ENCODE assay signal across 23 cellular contexts in genomic region chr9:98865284-98865683, GRCh38. TPM values are rescaled to one million over a fixed set of nuclear protein-coding genes. Genes with fewer than 3 reads are reported as not detected.
DNase-seq lines count a peak whose midpoint lies in the region; ATAC-seq, FAIRE-seq and TF ChIP-seq lines count a peak whose summit lies in the region.
"Had no signal": no experiment of that assay in that cellular context is flagged by ENCODE, and none has a peak within 500 bp of the region (broad histone marks: within the 10 kb centered on the region; RNA-seq: fewer than 3 reads in every experiment).

No MANE protein-coding gene starts in this region.

- TF ChIP-seq CTCF in nephron (IDR thresholded peaks at IDR 0.05; ENCODE audit: unreplicated experiment in 3 of 3) (no peak), suprapubic skin (IDR thresholded peaks at IDR 0.05) (no peak)

- no peak for FAIRE-seq in GM12891 (lab: Jason Lieb, UNC)
- FAIRE-seq: GM12892, H1, HTR-8/SVneo had no signal

- no peak for ATAC-seq in Right ventricle myocardium superior (ENCODE audit: poor library complexity)
- ATAC-seq: CD8-positive, alpha-beta T cell; HCT116 had no signal

- TF ChIP-seq POLR2A in suprapubic skin (IDR thresholded peaks at IDR 0.05) (no peak), GM12891 (IDR thresholded peaks at IDR 0.05; ENCODE audit: low read depth, low read length) (no peak)

- no peaks in the 10 kb centered on the region for H3K36me3 Mint-ChIP-seq in nephron (ENCODE audit: low read depth)
- H3K36me3 Mint-ChIP-seq: CD8-positive, alpha-beta T cell had no signal

- no peak for TF ChIP-seq EP300 in suprapubic skin (IDR thresholded peaks at IDR 0.05)

- DNase-seq in cardiac septum (ENCODE audit: low spot score), result peak; percentile 5
- no peak for DNase-seq in Right ventricle myocardium superior
- no peak for DNase-seq in adipocyte (ENCODE audit: low read depth)
- DNase-seq in suprapubic skin (ENCODE audit: low spot score in 2 of 2), result no peak
- DNase-seq in GM12891 (ENCODE audit: insufficient read length, low spot score), result no peak
- no peak for DNase-seq in stimulated activated naive CD4-positive, alpha-beta T cell treated with Interleukin-2 at 50 U/mL for 16 hours (lab: John Stamatoyannopoulos, UW)
- no peak for DNase-seq in cerebellar nuclear complex (lab: John Stamatoyannopoulos, UW)
- DNase-seq: ACHN; C1 segment of cervical spinal cord; CD8-positive, alpha-beta T cell; DND-41; NCI-H1105; NCI-H146; NCI-H2029; NCI-H226; NCI-H510A treated with DMSO at 0.1 percent for 48 hours; Peyer's patch had no signal

- peaks cover 4% of the 10 kb centered on the region for H3K9me3 ChIP-seq in adipocyte (ENCODE audit: control insufficient read depth, low read length)
- no peaks in the 10 kb centered on the region for H3K9me3 ChIP-seq in suprapubic skin
- H3K9me3 ChIP-seq: Peyer's patch had no signal

- H3K9ac ChIP-seq in adipocyte (ENCODE audit: low read length), result peak overlapping the region; percentile 57

- 79% methylated on average over 3 of the region's 3 CpGs for WGBS in suprapubic skin

- no peaks in the 10 kb centered on the region for H3K27me3 ChIP-seq in adipocyte (replicated peaks; ENCODE audit: control insufficient read depth, insufficient read depth, low read length)
- H3K27me3 ChIP-seq in suprapubic skin, result no peaks in the 10 kb centered on the region
- H3K27me3 ChIP-seq: Peyer's patch had no signal

- H3K27me3 Mint-ChIP-seq in nephron (ENCODE audit: low read depth), result no peaks in the 10 kb centered on the region

- peak overlapping the region; percentile 31 for H3K27ac ChIP-seq in suprapubic skin
- H3K27ac ChIP-seq: 22Rv1 had no signal

- H3K9me3 Mint-ChIP-seq in nephron, result no peaks in the 10 kb centered on the region
- H3K9me3 Mint-ChIP-seq: CD8-positive, alpha-beta T cell had no signal

- H3K4me3 Mint-ChIP-seq in nephron, result no peak overlapping the region
- H3K4me3 Mint-ChIP-seq: CD8-positive, alpha-beta T cell had no signal

- intact Hi-C loops in cardiac septum (cut with DNase I) (no loop called here), Right ventricle myocardium superior (cut with DNase I) (loop anchor here (10.0 kb wide), 1 partner anchor 110 kb away; no protein-coding TSS in a partner anchor)

- H3K36me3 ChIP-seq in adipocyte (ENCODE audit: control insufficient read depth, insufficient read depth, low read length, severe bottlenecking), result no peaks in the 10 kb centered on the region
- H3K36me3 ChIP-seq in suprapubic skin, result no peaks in the 10 kb centered on the region
- H3K36me3 ChIP-seq: Peyer's patch had no signal

- H3K4me1 Mint-ChIP-seq in nephron, result peaks cover 53% of the 10 kb centered on the region

- no peak overlapping the region for H3K4me3 ChIP-seq in adipocyte (ENCODE audit: low read length)
- H3K4me3 ChIP-seq in suprapubic skin, result no peak overlapping the region
- H3K4me3 ChIP-seq: Peyer's patch had no signal

- H3K27ac Mint-ChIP-seq in nephron, result peak overlapping the region in 2 of 3 experiments; percentile 77 to 86
- H3K27ac Mint-ChIP-seq: CD8-positive, alpha-beta T cell had no signal

- H3K4me1 ChIP-seq in adipocyte (ENCODE audit: control insufficient read depth, insufficient read depth, low read length), result peaks cover 72% of the 10 kb centered on the region
- H3K4me1 ChIP-seq in suprapubic skin, result peaks cover 51% of the 10 kb centered on the region

TF ChIP-seq in GM12891, 5 proteins besides CTCF, POLR2A, EP300 and RAD21:
- TF ChIP-seq POU2F2 (IDR thresholded peaks at IDR 0.05; ENCODE audit: low read depth, low read length) (no peak), SPI1 (IDR thresholded peaks at IDR 0.05; ENCODE audit: low read depth, low read length) (no peak), PAX5 (IDR thresholded peaks at IDR 0.05; ENCODE audit: insufficient read depth, low read length, severe bottlenecking) (no peak), TAF1 (IDR thresholded peaks at IDR 0.05; ENCODE audit: low read depth, low read length) (no peak), POLR2AphosphoS5 (IDR thresholded peaks at IDR 0.05; ENCODE audit: low read depth, low read length) (no peak)

RNA-seq across cellular contexts. Expression of gene GALNT12, which starts 57.8 kb away (rescaled TPM):
- total RNA-seq in cardiac septum (0.38 TPM), Right ventricle myocardium superior (0.43 TPM), suprapubic skin (1 to 10 TPM; 1.4 to 8.0 (median 5.5) TPM)
- 2.0 TPM for polyA plus RNA-seq in GM12891 (2012; ENCODE audit: low read depth, missing spikeins)
